8 cellular contexts compared by ENCODE assay signal in genomic region chr13:28493740-28494536, GRCh38. TPM values are rescaled to one million over a fixed set of nuclear protein-coding genes. Genes with fewer than 3 reads are reported as not detected.
A peak's percentile ranks its signal among the peaks of the same experiment; 100 is the strongest.
DNase-seq lines count a peak whose midpoint lies in the region; ATAC-seq and TF ChIP-seq lines count a peak whose summit lies in the region.

No MANE protein-coding gene starts in this region.

- H2AFZ ChIP-seq in neuron (ENCODE audit: low read depth, low read length), result peak overlapping the region; percentile 87

- intact Hi-C loops in head of caudate nucleus (cut with DNase I), result no loop called here

- TF ChIP-seq CTCF in BJ (IDR thresholded peaks at IDR 0.05; ENCODE audit: insufficient read depth, low read depth, low read length), result no peak

- POLR2A ChIA-PET in BJ (lab: Charles Lee), result no interaction called here

- DNase-seq in BJ (ENCODE audit: low read depth) (no peak), NCI-H2029 (lab: John Stamatoyannopoulos, UW) (no peak), head of caudate nucleus (no peak), NCI-H1105 (lab: John Stamatoyannopoulos, UW) (no peak)

- H3K27me3 ChIP-seq in BJ (ENCODE audit: control insufficient read depth, insufficient read depth, low read length), result no peaks in the 10 kb centered on the region
- H3K27me3 ChIP-seq in duodenal mucosa (ENCODE audit: control insufficient read depth in 1 of 2, insufficient read depth in 2 of 2, low read length in 2 of 2), result peaks cover 57 to 75% of the 10 kb centered on the region in 2 donors
- H3K27me3 ChIP-seq in neuron (ENCODE audit: insufficient read depth, low read length), result peaks cover 94% of the 10 kb centered on the region

- CTCF ChIA-PET in BJ (lab: Yijun Ruan, JAX), result interaction anchor here (1.4 to 2.7 kb wide), 2 partner anchors 170 kb away, joined by 4 to 10 read pairs; no protein-coding TSS in a partner anchor

- peak overlapping the region; percentile 59 for H3K27ac ChIP-seq in duodenal mucosa (ENCODE audit: low read depth, low read length)

- H3K9me3 ChIP-seq in duodenal mucosa (ENCODE audit: control insufficient read depth in 1 of 2, low read length in 2 of 2) (no peaks in the 10 kb centered on the region), neuron (ENCODE audit: low read length) (no peaks in the 10 kb centered on the region)

- no peak overlapping the region for H3K9ac ChIP-seq in duodenal mucosa (ENCODE audit: low read depth in 1 of 2, low read length in 2 of 2)

- peak; percentile 27 for ATAC-seq in HG02759 (IDR thresholded peaks at IDR 0.05; ENCODE audit: unreplicated experiment)
- no peak for ATAC-seq in HG02885 (IDR thresholded peaks at IDR 0.05; ENCODE audit: poor library complexity, unreplicated experiment)

- H3K36me3 ChIP-seq in BJ (ENCODE audit: control insufficient read depth, insufficient read depth, low read length) (no peaks in the 10 kb centered on the region), duodenal mucosa (ENCODE audit: control insufficient read depth in 1 of 2, insufficient read depth in 2 of 2, low read length in 2 of 2) (no peaks in the 10 kb centered on the region), neuron (ENCODE audit: insufficient read depth, low read length) (no peaks in the 10 kb centered on the region)

- H3K4me3 ChIP-seq in BJ (ENCODE audit: low read depth, low read length) (peak overlapping the region; percentile 93), duodenal mucosa (ENCODE audit: low read depth in 1 of 2, low read length in 2 of 2) (peak overlapping the region; percentile 45 to 50), neuron (ENCODE audit: low read length) (no peak overlapping the region)

- H3K4me1 ChIP-seq in duodenal mucosa (ENCODE audit: control insufficient read depth in 1 of 2, insufficient read depth in 2 of 2, low read length in 2 of 2), result peaks cover 0 to 4% of the 10 kb centered on the region in 2 donors
- peaks cover 11% of the 10 kb centered on the region for H3K4me1 ChIP-seq in neuron (ENCODE audit: insufficient read depth, low read length)

RNA-seq across cellular contexts. Expression of gene FLT1, which starts 1.0 kb away (rescaled TPM):
- 37.8 and 68.2 TPM in 2 replicates for polyA plus RNA-seq in BJ (2011; rRNA removed)
- 46.0 and 57.1 TPM in 2 replicates for polyA minus RNA-seq in BJ (2011; rRNA and poly(A)+ RNA removed)
